8 cellular contexts compared by ENCODE assay signal in the genomic region with DNA sequence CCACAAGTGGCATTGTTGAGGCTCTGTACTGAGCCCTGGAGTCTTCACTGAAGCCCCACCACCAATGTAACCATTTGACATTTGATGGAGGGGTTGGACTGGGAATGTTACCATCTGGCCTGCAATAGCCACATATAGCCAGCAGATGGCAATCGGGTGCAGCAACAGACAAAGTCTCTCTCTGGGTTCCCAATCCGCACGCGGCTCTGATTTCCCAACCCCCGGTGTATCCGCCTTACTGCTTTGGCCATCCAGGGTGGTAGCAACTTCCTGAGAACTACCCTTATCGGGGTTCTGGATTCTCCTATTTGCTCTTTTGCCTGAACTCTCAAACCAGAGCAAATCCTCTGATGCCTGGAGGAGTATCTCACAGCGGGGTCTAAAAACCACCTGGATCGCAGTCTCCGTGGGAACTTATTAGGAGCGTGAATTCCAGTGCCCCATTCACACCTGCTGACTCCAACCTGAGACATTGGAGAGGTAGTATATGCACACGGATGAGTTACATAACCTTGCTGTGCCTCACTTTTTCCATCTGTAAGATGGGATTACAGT. TPM values are rescaled to one million over a fixed set of nuclear protein-coding genes. Genes with fewer than 3 reads are reported as not detected.
DNase-seq lines count a peak whose midpoint lies in the region; ATAC-seq, FAIRE-seq and TF ChIP-seq lines count a peak whose summit lies in the region.

No MANE protein-coding gene starts in this region.

- H3K36me3 ChIP-seq in mammary epithelial cell (ENCODE audit: insufficient read depth, low read length) (no peaks in the 10 kb centered on the region), keratinocyte (ENCODE audit: control insufficient read depth in 2 of 2, extremely low read depth in 1 of 2, insufficient read depth in 2 of 2, low read length in 2 of 2) (no peaks in the 10 kb centered on the region)

- no peak overlapping the region for H3K27ac ChIP-seq in mammary epithelial cell (ENCODE audit: insufficient read depth, low read depth, low read length)
- H3K27ac ChIP-seq in keratinocyte (ENCODE audit: control insufficient read depth, insufficient read depth, low read length): no peak overlapping the region

- H3K9me1 ChIP-seq in keratinocyte (ENCODE audit: control insufficient read depth, extremely low read depth, insufficient read depth, low read length): no peaks in the 10 kb centered on the region

- H3K4me3 ChIP-seq in WI38 (ENCODE audit: low read depth, low read length) (no peak overlapping the region), mammary epithelial cell (replicated peaks in 1 of 3; ENCODE audit: insufficient read depth in 1 of 3, low read depth in 2 of 3, low read length in 3 of 3) (no peak overlapping the region), keratinocyte (ENCODE audit: control insufficient read depth in 2 of 3, extremely low read depth in 1 of 3, insufficient read depth in 2 of 3, low read depth in 1 of 3, low read length in 3 of 3) (no peak overlapping the region)

- 2% methylated on average over 11 of the region's 12 CpGs for WGBS in mammary epithelial cell (ENCODE audit: low coverage, missing lambda C conversion rate)

- H3K9me3 ChIP-seq in mammary epithelial cell (replicated peaks; ENCODE audit: insufficient read depth, low read length) (no peaks in the 10 kb centered on the region), keratinocyte (ENCODE audit: control insufficient read depth, low read depth, low read length) (no peaks in the 10 kb centered on the region)

- no peaks in the 10 kb centered on the region for H4K20me1 ChIP-seq in mammary epithelial cell (ENCODE audit: insufficient read depth, low read length)
- no peaks in the 10 kb centered on the region for H4K20me1 ChIP-seq in keratinocyte (ENCODE audit: control insufficient read depth, extremely low read depth, insufficient read depth, low read length)

- peak; percentile 88 for TF ChIP-seq CTCF in GM13976 (IDR thresholded peaks at IDR 0.05; ENCODE audit: borderline replicate concordance, control extremely low read depth, extremely low read depth, insufficient read depth, missing control alignments)
- TF ChIP-seq CTCF in WI38 (IDR thresholded peaks at IDR 0.05; ENCODE audit: low read depth, low read length): peak; percentile 95
- TF ChIP-seq CTCF in mammary epithelial cell (conservative IDR thresholded peaks at IDR 0.05 in 1 of 2, IDR thresholded peaks at IDR 0.05 in 1 of 2; ENCODE audit: extremely low read depth in 1 of 2, insufficient read depth in 1 of 2, low read depth in 1 of 2, low read length in 2 of 2): peak; percentile 98
- peak; percentile 95 to 99 (median 97) for TF ChIP-seq CTCF in keratinocyte (optimal IDR thresholded peaks at IDR 0.05 in 1 of 3, IDR thresholded peaks at IDR 0.05 in 1 of 3, conservative IDR thresholded peaks at IDR 0.05 in 1 of 3; ENCODE audit: extremely low read depth in 1 of 3, insufficient read depth in 2 of 3, low read length in 3 of 3)

- intact Hi-C loops in mammary epithelial cell (cut with micrococcal nuclease): loop anchor here (1.0 to 5.0 kb wide), 6 partner anchors 117 to 545 kb away; no protein-coding TSS in a partner anchor

- H3K4me1 ChIP-seq in mammary epithelial cell (ENCODE audit: insufficient read depth, low read length) (no peaks in the 10 kb centered on the region), keratinocyte (ENCODE audit: control insufficient read depth, extremely low read depth, insufficient read depth, low read length) (peaks cover 4% of the 10 kb centered on the region)

- H3K9ac ChIP-seq in mammary epithelial cell (ENCODE audit: insufficient read depth, low read length): no peak overlapping the region
- H3K9ac ChIP-seq in keratinocyte (ENCODE audit: control insufficient read depth, extremely low read depth, insufficient read depth, low read length): no peak overlapping the region

- BruUV-seq in mammary epithelial cell (replicated peaks; lab: Mats Ljungman, UMichigan): no TSS peak

- CTCF ChIA-PET in mammary epithelial cell (lab: Charles Lee; ENCODE audit: low non-redundant PET): interaction anchor here (0.7 kb wide), 1 partner anchor 15 kb away, joined by 3 read pairs; no protein-coding TSS in a partner anchor

- dilution Hi-C loops in mammary epithelial cell (cut with HindIII; ENCODE audit: low sequenced_read_pairs) (no loop called here), keratinocyte (cut with MboI; ENCODE audit: extremely low pct_ligation_motif_present, low sequenced_read_pairs) (no loop called here)

- H2AFZ ChIP-seq in mammary epithelial cell (ENCODE audit: low read depth, low read length) (peak overlapping the region; percentile 55), keratinocyte (ENCODE audit: control insufficient read depth, low read length) (peak overlapping the region; percentile 31)

- H3K79me2 ChIP-seq in mammary epithelial cell (ENCODE audit: insufficient read depth, low read length) (no peaks in the 10 kb centered on the region), keratinocyte (ENCODE audit: control insufficient read depth, insufficient read depth, low read length) (no peaks in the 10 kb centered on the region)

- H3K27me3 ChIP-seq in mammary epithelial cell (ENCODE audit: insufficient read depth, low read length) (no peaks in the 10 kb centered on the region), keratinocyte (ENCODE audit: control insufficient read depth, extremely low read depth, insufficient read depth, low read length) (peaks cover 4% of the 10 kb centered on the region)

- peak overlapping the region; percentile 21 for H3K4me2 ChIP-seq in mammary epithelial cell (ENCODE audit: insufficient read depth, low read depth, low read length)
- H3K4me2 ChIP-seq in keratinocyte (ENCODE audit: control insufficient read depth, extremely low read depth, insufficient read depth, low read depth, low read length): peak overlapping the region; percentile 65

- ATAC-seq in HG03108 (IDR thresholded peaks at IDR 0.05; ENCODE audit: unreplicated experiment): no peak

- peak; percentile 90 for FAIRE-seq in keratinocyte (lab: Jason Lieb, UNC)

- in situ Hi-C loops in GM13976 (cut with MboI; ENCODE audit: low sequenced_read_pairs, unreplicated experiment): no loop called here
- in situ Hi-C loops in mammary epithelial cell (cut with MboI; ENCODE audit: low sequenced_read_pairs in 2 of 2): loop anchor here in 1 of 2 donors (5.0 kb wide), 1 partner anchor 130 kb away; a partner anchor contains a TSS

- peak; percentile 70 for DNase-seq in 8988T
- DNase-seq in GM13976 (ENCODE audit: low spot score): peak; percentile 83
- DNase-seq in NCI-H2171 (lab: John Stamatoyannopoulos, UW): peak; percentile 71
- DNase-seq in mammary epithelial cell: peak; percentile 58
- DNase-seq in keratinocyte (ENCODE audit: low read depth, low spot score): no peak
- peak; percentile 27 to 54 (median 41) for DNase-seq in stimulated activated CD4-positive, alpha-beta T cell treated with anti-CD3 and anti-CD28 coated beads, Interleukin-1b, Interleukin-23, amount 100 ng/mL, for 24 hours (ENCODE audit: low read depth in 4 of 4, low spot score in 1 of 4)

RNA-seq across cellular contexts. Expression of a gene that starts 14.2 kb away (rescaled TPM):
- not detected for total RNA-seq in mammary epithelial cell
- polyA plus RNA-seq in mammary epithelial cell: not detected
- polyA minus RNA-seq in mammary epithelial cell: not detected
- not detected in 3 replicates for polyA plus RNA-seq in keratinocyte
- not detected for polyA plus RNA-seq in keratinocyte (2011; ENCODE audit: low read depth)
- polyA plus RNA-seq in keratinocyte (2011; cell fraction: cytosol; rRNA removed): not detected in 2 replicates
- not detected in 2 replicates for polyA plus RNA-seq in keratinocyte (2011; cell fraction: nucleus; rRNA removed)
- polyA plus RNA-seq in keratinocyte (2012; ENCODE audit: low replicate concordance): not detected in 2 replicates
- polyA minus RNA-seq in keratinocyte: not detected in 3 replicates
- not detected for polyA minus RNA-seq in keratinocyte (2011; cell fraction: cytosol; rRNA and poly(A)+ RNA removed)
- polyA minus RNA-seq in keratinocyte (2011; cell fraction: nucleus; rRNA and poly(A)+ RNA removed): not detected in 2 replicates

RNA-seq across cellular contexts. Expression of a gene that starts 59.7 kb away (rescaled TPM):
- 10 to 100 TPM; 30.1 to 31.0 TPM for total RNA-seq in mammary epithelial cell
- polyA plus RNA-seq in mammary epithelial cell (13.2 TPM), keratinocyte (12.9 to 19.5 TPM (median 15.3 TPM) in 3 replicates)
- polyA minus RNA-seq in mammary epithelial cell (27.0 TPM), keratinocyte (16.9 to 49.5 TPM (median 18.6 TPM) in 3 replicates)
- polyA plus RNA-seq in keratinocyte (2011; ENCODE audit: low read depth): 18.7 TPM
- polyA plus RNA-seq in keratinocyte (2011; cell fraction: cytosol; rRNA removed): 7.0 and 9.0 TPM in 2 replicates
- polyA plus RNA-seq in keratinocyte (2011; cell fraction: nucleus; rRNA removed): 69.5 and 82.7 TPM in 2 replicates
- polyA plus RNA-seq in keratinocyte (2012; ENCODE audit: low replicate concordance): 14.8 and 16.7 TPM in 2 replicates
- polyA minus RNA-seq in keratinocyte (2011; cell fraction: cytosol; rRNA and poly(A)+ RNA removed): 11.5 TPM
- 19.1 and 31.7 TPM in 2 replicates for polyA minus RNA-seq in keratinocyte (2011; cell fraction: nucleus; rRNA and poly(A)+ RNA removed)
